In genomic region chr6:11931296-11932035, GRCh38 we compare ENCODE assay signal across 1 cellular context.
A peak's percentile ranks its signal among the peaks of the same experiment; 100 is the strongest.
TF ChIP-seq lines count a peak whose summit lies in the region.

No MANE protein-coding gene starts in this region.

TF ChIP-seq in K562, 482 proteins besides CTCF, POLR2A, EP300 and RAD21 (continued from another document):
- TF ChIP-seq CHD7 (IDR thresholded peaks at IDR 0.05; ENCODE audit: low read depth, low read length) (no peak), JUN (IDR thresholded peaks at IDR 0.05; ENCODE audit: borderline replicate concordance, low read depth, low read length) (peak; percentile 94), JUN (CRISPR knock-in tag; IDR thresholded peaks at IDR 0.05; ENCODE audit: borderline replicate concordance) (no peak; the same call in 1 of the 2 replicates), NFE2L1 (tag; IDR thresholded peaks at IDR 0.05; ENCODE audit: borderline replicate concordance, low read depth) (no peak), MBD2 (IDR thresholded peaks at IDR 0.05; ENCODE audit: borderline replicate concordance, low read depth) (peak; percentile 85), GABPB1 (CRISPR knock-in tag; IDR thresholded peaks at IDR 0.05) (peak; percentile 17; the same call in 1 of the 2 replicates), SP1 (CRISPR knock-in tag; IDR thresholded peaks at IDR 0.05) (peak; percentile 24; the same call in 1 of the 2 replicates), ZFX (CRISPR knock-in tag; IDR thresholded peaks at IDR 0.05) (peak; percentile 75), ZNF23 (CRISPR knock-in tag; IDR thresholded peaks at IDR 0.05) (no peak), HMG20A (CRISPR knock-in tag; conservative IDR thresholded peaks at IDR 0.05) (no peak), CREB3L1 (IDR thresholded peaks at IDR 0.05; ENCODE audit: borderline replicate concordance, low read depth) (peak; percentile 33; the same call in 1 of the 2 replicates), GATA2 (CRISPR knock-in tag; IDR thresholded peaks at IDR 0.05) (peak; percentile 96), RNF2 (IDR thresholded peaks at IDR 0.05) (peak; percentile 95)
